ENCODE assay signal across 10 cellular contexts in the genomic region with DNA sequence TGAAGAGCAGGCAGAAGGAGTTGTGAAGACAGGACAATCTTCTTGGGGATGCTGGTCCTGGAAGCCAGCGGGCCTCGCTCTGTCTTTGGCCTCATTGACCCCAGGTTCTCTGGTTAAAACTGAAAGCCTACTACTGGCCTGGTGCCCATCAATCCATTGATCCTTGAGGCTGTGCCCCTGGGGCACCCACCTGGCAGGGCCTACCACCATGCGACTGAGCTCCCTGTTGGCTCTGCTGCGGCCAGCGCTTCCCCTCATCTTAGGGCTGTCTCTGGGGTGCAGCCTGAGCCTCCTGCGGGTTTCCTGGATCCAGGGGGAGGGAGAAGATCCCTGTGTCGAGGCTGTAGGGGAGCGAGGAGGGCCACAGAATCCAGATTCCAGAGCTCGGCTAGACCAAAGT. TPM values are rescaled to one million over a fixed set of nuclear protein-coding genes. Genes with fewer than 3 reads are reported as not detected.
DNase-seq lines count a peak whose midpoint lies in the region; ATAC-seq and TF ChIP-seq lines count a peak whose summit lies in the region.
"Had no signal": no experiment of that assay in that cellular context is flagged by ENCODE, and none has a peak within 500 bp of the region (broad histone marks: within the 10 kb centered on the region; RNA-seq: fewer than 3 reads in every experiment).

No MANE protein-coding gene starts in this region.

- peaks cover 0 to 8% of the 10 kb centered on the region in 2 donors for H3K36me3 Mint-ChIP-seq in naive B cell

- peaks cover 9% of the 10 kb centered on the region; the same call in 1 of the 2 replicates for H3K4me1 ChIP-seq in HUES64 (ENCODE audit: insufficient read depth, low read length)

- H3K4me3 Mint-ChIP-seq in naive B cell, result peak overlapping the region; percentile 92 to 99 (median 98)

- no peaks in the 10 kb centered on the region for H3K9me3 ChIP-seq in HUES64 (ENCODE audit: insufficient read depth, low read depth, low read length)

- TF ChIP-seq CTCF in AG09309 (IDR thresholded peaks at IDR 0.05; ENCODE audit: control insufficient read depth, insufficient read depth, low read depth, low read length, missing control alignments), result no peak
- TF ChIP-seq CTCF in cardiac fibroblast (IDR thresholded peaks at IDR 0.05; ENCODE audit: low read depth, low read length), result no peak

- no peaks in the 10 kb centered on the region for H3K27me3 Mint-ChIP-seq in naive B cell

- DNase-seq in AG09309 (ENCODE audit: low read depth), result no peak
- DNase-seq in cardiac fibroblast (ENCODE audit: low read depth in 2 of 2), result no peak
- DNase-seq in naive B cell, result no peak
- DNase-seq in SW480 (ENCODE audit: low spot score), result no peak
- DNase-seq in NCI-H2196 (lab: John Stamatoyannopoulos, UW; ENCODE audit: unreplicated experiment), result no peak
- DNase-seq in GM19238 (ENCODE audit: insufficient read length, low spot score), result no peak

- 0 out of 2 replicates have a peak overlapping the region, but pooled peaks have one; percentile 77 for H3K9ac ChIP-seq in HUES64 (ENCODE audit: low read depth, low read length)

- peaks cover 40% of the 10 kb centered on the region for H3K36me3 ChIP-seq in HUES64 (ENCODE audit: insufficient read depth, low read length)

- H3K27ac Mint-ChIP-seq in naive B cell, result peak overlapping the region in 5 of 6 donors; percentile 53 to 95 (median 82)

- H3K4me1 Mint-ChIP-seq in naive B cell, result peaks cover 19 to 42% (median 36%) of the 10 kb centered on the region in 3 donors

- H3K9me3 Mint-ChIP-seq in naive B cell, result no peaks in the 10 kb centered on the region

- H3K4me3 ChIP-seq in AG09309 (ENCODE audit: control insufficient read depth, low read depth, low read length) (peak overlapping the region; percentile 97), HUES64 (ENCODE audit: low read length) (peak overlapping the region; percentile 84), cardiac fibroblast (replicated peaks in 1 of 2; ENCODE audit: low read depth in 2 of 2, low read length in 2 of 2) (peak overlapping the region; percentile 96 to 99)

- no peak overlapping the region for H3K27ac ChIP-seq in HUES64 (ENCODE audit: low read depth, low read length)
- H3K27ac ChIP-seq: SK-N-MC had no signal

- H3K27me3 ChIP-seq in HUES64 (ENCODE audit: insufficient read depth, low read length), result no peaks in the 10 kb centered on the region

- WGBS in HUES64, result 84% methylated on average over 9 of the region's 9 CpGs

- no peak for ATAC-seq in naive B cell (ENCODE audit: low read depth in 2 of 2)
- no peak for ATAC-seq in HG02840 (IDR thresholded peaks at IDR 0.05; ENCODE audit: low FRiP score, unreplicated experiment)

RNA-seq across cellular contexts. Expression of a gene that starts 1.5 kb away (rescaled TPM):
- 11.8 TPM for polyA plus RNA-seq in HUES64 (2013, experiment 1 of 2)
- 12.5 TPM for polyA plus RNA-seq in HUES64 (2013, experiment 2 of 2)
- 10 to 100 TPM; 20.4 to 43.9 (median 25.2) TPM for polyA plus RNA-seq in naive B cell (ENCODE audit: low read depth in 6 of 6)

RNA-seq across cellular contexts. Expression of a gene that starts 6.8 kb away (rescaled TPM):
- polyA plus RNA-seq in HUES64 (2013, experiment 1 of 2), result 55.5 TPM
- 44.7 TPM for polyA plus RNA-seq in HUES64 (2013, experiment 2 of 2)
- polyA plus RNA-seq in naive B cell (ENCODE audit: low read depth in 6 of 6), result 10 to 100 TPM; 23.0 to 32.6 (median 25.4) TPM

RNA-seq across cellular contexts. Expression of a gene that starts 14.7 kb away (rescaled TPM):
- polyA plus RNA-seq in HUES64 (2013, experiment 1 of 2), result 7.7 TPM
- 11.5 TPM for polyA plus RNA-seq in HUES64 (2013, experiment 2 of 2)
- polyA plus RNA-seq in naive B cell (ENCODE audit: low read depth in 6 of 6), result 1 to 10 TPM in 1 of 6 donors, under 1 TPM in 3, not detected in 2; 0.35 to 3.1 (median 0.64) TPM

RNA-seq across cellular contexts. Expression of a gene that starts 23.5 kb away (rescaled TPM):
- polyA plus RNA-seq in HUES64 (2013, experiment 1 of 2), result not detected
- polyA plus RNA-seq in HUES64 (2013, experiment 2 of 2), result not detected
- not detected for polyA plus RNA-seq in naive B cell (ENCODE audit: low read depth in 6 of 6)
- polyA plus RNA-seq: esophagus had no signal

RNA-seq across cellular contexts. Expression of a gene that starts 46.8 kb away (rescaled TPM):
- not detected for polyA plus RNA-seq in HUES64 (2013, experiment 1 of 2)
- not detected for polyA plus RNA-seq in HUES64 (2013, experiment 2 of 2)
- polyA plus RNA-seq in naive B cell (ENCODE audit: low read depth in 6 of 6), result not detected
